ENCODE assay signal across 10 cellular contexts in the genomic region with DNA sequence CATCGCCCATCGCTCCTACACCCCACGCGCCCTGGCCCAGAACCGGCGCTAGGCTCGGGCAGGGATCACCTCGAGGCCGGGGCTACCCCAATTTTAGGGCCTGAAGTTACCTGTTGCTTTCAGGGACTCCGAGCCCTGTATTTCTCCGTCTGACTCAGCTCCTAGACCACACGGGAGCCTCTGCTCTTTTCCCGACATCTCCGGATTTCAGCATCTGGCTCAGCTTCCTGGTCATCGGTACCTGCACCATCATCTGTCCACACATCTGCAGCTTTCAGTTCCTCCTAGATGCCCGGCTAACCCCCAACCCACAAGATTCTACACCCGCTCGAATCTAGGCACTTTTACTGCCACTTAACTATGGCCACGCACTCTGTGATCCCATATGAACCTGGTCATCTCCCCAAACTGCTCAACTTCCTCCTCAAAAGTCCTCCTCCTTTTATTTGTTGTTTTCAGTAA. TPM values are rescaled to one million over a fixed set of nuclear protein-coding genes. Genes with fewer than 3 reads are reported as not detected.
DNase-seq lines count a peak whose midpoint lies in the region; ATAC-seq and TF ChIP-seq lines count a peak whose summit lies in the region.
"Had no signal": no experiment of that assay in that cellular context is flagged by ENCODE, and none has a peak within 500 bp of the region (broad histone marks: within the 10 kb centered on the region; RNA-seq: fewer than 3 reads in every experiment).

No MANE protein-coding gene starts in this region.

- intact Hi-C loops in OCI-LY7 (cut with micrococcal nuclease; ENCODE audit: unreplicated experiment) = no loop called here

- H2BK120ac ChIP-seq in mesendoderm (ENCODE audit: low read depth, low read length) = no peak overlapping the region

- H3K9me3 ChIP-seq in OCI-LY7 (ENCODE audit: low read length) = no peaks in the 10 kb centered on the region

- H4K5ac ChIP-seq in mesendoderm (ENCODE audit: low read length) = no peak overlapping the region

- no peak for DNase-seq in BJ (ENCODE audit: low read depth)
- DNase-seq in OCI-LY7 (ENCODE audit: low spot score) = no peak
- peak; percentile 3 for DNase-seq in mesendoderm
- no peak for DNase-seq in stimulated activated CD4-positive, alpha-beta T cell treated with anti-CD3 and anti-CD28 coated beads, Interleukin-2, amount 100 ng/mL, for 24 hours
- DNase-seq in stimulated activated CD4-positive, alpha-beta T cell treated with anti-CD3 and anti-CD28 coated beads, Interleukin-4, amount 100 ng/mL, for 1 hour = no peak
- DNase-seq in substantia nigra (lab: John Stamatoyannopoulos, UW) = no peak
- DNase-seq in T-cell = no peak
- DNase-seq: NCI-H1105 treated with DMSO at 0.1 percent for 48 hours had no signal

- H3K79me2 ChIP-seq in OCI-LY7 (ENCODE audit: insufficient read depth, low read depth, low read length) (no peaks in the 10 kb centered on the region), mesendoderm (ENCODE audit: control insufficient read depth, insufficient read depth, low read length) (no peaks in the 10 kb centered on the region)

- H3K36me3 ChIP-seq in BJ (ENCODE audit: control insufficient read depth, insufficient read depth, low read length) (no peaks in the 10 kb centered on the region), OCI-LY7 (ENCODE audit: insufficient read depth, low read length) (no peaks in the 10 kb centered on the region), mesendoderm (ENCODE audit: control insufficient read depth, insufficient read depth, low read length) (no peaks in the 10 kb centered on the region)

- H3K18ac ChIP-seq in mesendoderm (ENCODE audit: low read length) = no peak overlapping the region

- H3K27me3 ChIP-seq in BJ (ENCODE audit: control insufficient read depth, insufficient read depth, low read length) = peaks cover 2% of the 10 kb centered on the region; the same call in 1 of the 2 replicates
- H3K27me3 ChIP-seq in mesendoderm (ENCODE audit: insufficient read depth, low read length, poor library complexity) = no peaks in the 10 kb centered on the region

- H3K4me3 Mint-ChIP-seq in T-cell = no peak overlapping the region

- TF ChIP-seq CTCF in BJ (IDR thresholded peaks at IDR 0.05; ENCODE audit: insufficient read depth, low read depth, low read length) (no peak), OCI-LY7 (conservative IDR thresholded peaks at IDR 0.05; ENCODE audit: low read length) (no peak)

- peaks cover 0 to 5% (median 4%) of the 10 kb centered on the region in 3 donors for H3K4me1 Mint-ChIP-seq in T-cell

- H3K4ac ChIP-seq in mesendoderm (ENCODE audit: low read depth, low read length) = no peak overlapping the region

- peaks cover 15 to 23% of the 10 kb centered on the region in 2 donors for H3K27me3 Mint-ChIP-seq in T-cell

- WGBS in mesendoderm (ENCODE audit: extremely low coverage, insufficient coverage, low lambda C conversion rate) = no CpG with 5 or more reads among the region's 19 CpGs

- no peaks in the 10 kb centered on the region for H3K9me3 Mint-ChIP-seq in T-cell

- H3K79me1 ChIP-seq in mesendoderm (ENCODE audit: low read length) = no peaks in the 10 kb centered on the region

- H3K4me1 ChIP-seq in OCI-LY7 (ENCODE audit: insufficient read depth, low read length, poor library complexity, severe bottlenecking) (peaks cover 4% of the 10 kb centered on the region), mesendoderm (ENCODE audit: control insufficient read depth, low read depth, low read length) (no peaks in the 10 kb centered on the region)

- peak overlapping the region; percentile 49 for H3K56ac ChIP-seq in mesendoderm (ENCODE audit: low read length)

- no peak overlapping the region for H2BK5ac ChIP-seq in mesendoderm (ENCODE audit: low read length)

- POLR2A ChIA-PET in BJ (lab: Charles Lee) = no interaction called here
- POLR2A ChIA-PET in OCI-LY7 (lab: Charles Lee) = no interaction called here
- POLR2A ChIA-PET in T-cell (lab: Charles Lee) = no interaction called here

- H3K4me2 ChIP-seq in OCI-LY7 (ENCODE audit: low read length) (peak overlapping the region; percentile 70; the same call in 1 of the 2 replicates), mesendoderm (ENCODE audit: low read length) (peak overlapping the region; percentile 95)

- H4K20me1 ChIP-seq in OCI-LY7 (ENCODE audit: insufficient read depth, low read length) = no peaks in the 10 kb centered on the region

- no peak overlapping the region for H3K23ac ChIP-seq in mesendoderm (ENCODE audit: low read length)

- H4K8ac ChIP-seq in mesendoderm (ENCODE audit: low read depth, low read length) = no peak overlapping the region

- H3K36me3 Mint-ChIP-seq in T-cell = no peaks in the 10 kb centered on the region

- no peak overlapping the region for H3K27ac Mint-ChIP-seq in T-cell

- no TSS peak for BruUV-seq in OCI-LY7 (replicated peaks; lab: Mats Ljungman, UMichigan)

- peak overlapping the region; percentile 85 for H3K4me3 ChIP-seq in BJ (ENCODE audit: low read depth, low read length)
- H3K4me3 ChIP-seq in OCI-LY7 (ENCODE audit: low read depth, low read length, poor library complexity, severe bottlenecking) = no peak overlapping the region
- H3K4me3 ChIP-seq in mesendoderm (ENCODE audit: low read length) = no peak overlapping the region

- no peaks in the 10 kb centered on the region for H3K9me2 ChIP-seq in OCI-LY7 (ENCODE audit: insufficient read depth, low read length)

- H3K27ac ChIP-seq in OCI-LY7 (ENCODE audit: low read depth, low read length, poor library complexity, severe bottlenecking) (no peak overlapping the region), mesendoderm (ENCODE audit: low read depth, low read length) (no peak overlapping the region), substantia nigra (ENCODE audit: low read depth, low read length, poor library complexity, severe bottlenecking) (no peak overlapping the region)

- no peak overlapping the region; the same call in 1 of the 2 replicates for H2AFZ ChIP-seq in OCI-LY7 (ENCODE audit: low read length)

- ATAC-seq in GM21825 (IDR thresholded peaks at IDR 0.05; ENCODE audit: unreplicated experiment) (peak; percentile 30), T-cell (replicated peaks in 1 of 4) (no peak)

- no peak overlapping the region for H2BK15ac ChIP-seq in mesendoderm (replicated peaks; ENCODE audit: low read depth)

- CTCF ChIA-PET in BJ (lab: Yijun Ruan, JAX) = interaction anchor here (0.7 to 7.7 kb wide), 36 partner anchors 8 to 498 kb away, joined by 3 to 47 read pairs (median 6); no protein-coding TSS in a partner anchor
- CTCF ChIA-PET in OCI-LY7 (lab: Charles Lee; ENCODE audit: unreplicated experiment) = no interaction called here
- CTCF ChIA-PET in T-cell (lab: Charles Lee) = interaction anchor here (0.6 to 1.8 kb wide), 5 partner anchors 26 to 1767 kb away, joined by 3 to 7 read pairs (median 4); no protein-coding TSS in a partner anchor

- no peak overlapping the region for H3K9ac ChIP-seq in mesendoderm (ENCODE audit: low read length)

- no peak overlapping the region for H2AK5ac ChIP-seq in mesendoderm (ENCODE audit: low read length)

RNA-seq across cellular contexts. Expression of gene HMSD, which starts 12.1 kb away (rescaled TPM):
- 0.26 and 0.39 TPM in 2 replicates for polyA plus RNA-seq in BJ (2011; rRNA removed)
- 0.19 TPM in 1 of 2 replicates, not detected in the other for polyA minus RNA-seq in BJ (2011; rRNA and poly(A)+ RNA removed)
- total RNA-seq in OCI-LY7 (2014; rRNA removed; shearing (Covaris generic)) = not detected in 2 replicates
- total RNA-seq in OCI-LY7 (2022) (not detected in 2 replicates), T-cell (1 to 10 TPM in 2 of 5 donors, under 1 TPM in 1, not detected in 2; 0.53 to 1.8 (median 1.6) TPM)
- 0.80 TPM for polyA plus RNA-seq in mesendoderm (2013, experiment 1 of 2)
- 0.84 TPM for polyA plus RNA-seq in mesendoderm (2013, experiment 2 of 2)
- total RNA-seq: lung microvascular endothelial cell had no signal

RNA-seq across cellular contexts. Expression of gene SERPINB10, which starts 29.2 kb away (rescaled TPM):
- polyA plus RNA-seq in BJ (2011; rRNA removed) = 0.38 and 0.85 TPM in 2 replicates
- 0.10 TPM in 1 of 2 replicates, not detected in the other for polyA minus RNA-seq in BJ (2011; rRNA and poly(A)+ RNA removed)
- total RNA-seq in OCI-LY7 (2014; rRNA removed; shearing (Covaris generic)) = not detected in 2 replicates
- not detected in 2 replicates for total RNA-seq in OCI-LY7 (2022)
- not detected for polyA plus RNA-seq in mesendoderm (2013, experiment 1 of 2)
- not detected for polyA plus RNA-seq in mesendoderm (2013, experiment 2 of 2)
- not detected for total RNA-seq in T-cell
- total RNA-seq: lung microvascular endothelial cell had no signal

RNA-seq across cellular contexts. Expression of gene SERPINB8, which starts 32.9 kb away (rescaled TPM):
- 18.4 and 27.0 TPM in 2 replicates for polyA plus RNA-seq in BJ (2011; rRNA removed)
- polyA minus RNA-seq in BJ (2011; rRNA and poly(A)+ RNA removed) = 9.7 TPM in 2 replicates
- total RNA-seq in OCI-LY7 (2014; rRNA removed; shearing (Covaris generic)) = 1.3 and 1.5 TPM in 2 replicates
- total RNA-seq in OCI-LY7 (2022) = 2.0 and 2.5 TPM in 2 replicates
- polyA plus RNA-seq in mesendoderm (2013, experiment 1 of 2) = 2.4 TPM
- 2.3 TPM for polyA plus RNA-seq in mesendoderm (2013, experiment 2 of 2)
- total RNA-seq in T-cell = 10 to 100 TPM; 14.4 to 19.9 (median 14.7) TPM

RNA-seq across cellular contexts. Expression of gene SERPINB2, which starts 49.5 kb away (rescaled TPM):
- polyA plus RNA-seq in BJ (2011; rRNA removed) = 15.2 and 22.1 TPM in 2 replicates
- 2.9 and 4.8 TPM in 2 replicates for polyA minus RNA-seq in BJ (2011; rRNA and poly(A)+ RNA removed)
- total RNA-seq in OCI-LY7 (2014; rRNA removed; shearing (Covaris generic)) = not detected in 2 replicates
- total RNA-seq in OCI-LY7 (2022) = not detected in 2 replicates
- not detected for polyA plus RNA-seq in mesendoderm (2013, experiment 1 of 2)
- 0.04 TPM for polyA plus RNA-seq in mesendoderm (2013, experiment 2 of 2)
- total RNA-seq in T-cell = not detected

Comparison
In these comparisons a context has a peak if more than half of its experiments do, and no peak if none do; other contexts are left out.
1. RNA of gene SERPINB8, which starts 32.9 kb away (total RNA-seq): 14.4 to 19.9 TPM in T-cell; 1.3 to 2.5 TPM in OCI-LY7; every median in the first group is over 4 times any median in the second.